ENCODE assay signal across 13 cellular contexts in the genomic region with DNA sequence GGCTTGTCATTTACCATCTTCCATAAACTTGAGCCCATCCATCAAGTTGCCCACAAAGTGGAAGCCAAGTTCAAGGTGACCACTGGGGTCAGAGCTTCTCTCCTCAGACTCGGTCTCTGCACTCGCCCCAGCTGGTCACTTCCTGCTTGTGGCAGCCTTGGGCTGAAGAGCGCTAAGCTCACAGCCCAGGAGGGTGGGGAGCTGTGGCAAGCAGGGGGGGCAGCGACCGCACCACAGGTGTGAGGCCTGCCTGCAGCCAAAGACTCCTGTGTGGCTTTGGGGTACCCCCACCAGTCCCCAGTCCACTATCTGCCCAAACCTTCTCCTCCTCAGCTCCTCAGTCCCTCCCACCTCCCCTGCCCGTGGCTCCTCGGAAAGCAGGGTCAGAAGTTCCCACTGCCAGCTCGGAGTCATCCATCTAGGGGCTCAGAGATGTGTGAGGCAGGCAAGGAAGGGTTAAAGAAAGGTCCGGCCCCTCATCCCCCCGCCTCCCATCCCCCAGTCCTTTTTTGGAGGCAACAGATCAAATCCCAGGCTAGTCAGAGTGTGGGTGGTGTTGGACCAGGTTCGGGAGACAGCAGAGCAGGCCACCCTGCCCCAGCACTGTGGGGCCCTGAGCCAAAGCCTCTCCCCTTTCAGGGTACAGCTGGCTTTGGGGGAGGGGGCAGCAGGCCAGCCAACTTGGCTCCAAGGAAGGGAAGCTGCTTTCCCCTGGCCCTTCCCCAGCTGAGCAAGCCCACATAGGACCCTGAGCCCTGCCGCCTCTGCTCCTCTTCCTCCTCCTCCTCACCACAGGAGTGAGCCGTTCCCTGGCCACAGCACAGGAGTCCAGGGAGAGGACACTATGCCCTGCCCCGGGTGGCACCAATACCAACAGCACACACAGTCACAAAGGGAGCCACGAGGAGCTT. TPM values are rescaled to one million over a fixed set of nuclear protein-coding genes. Genes with fewer than 3 reads are reported as not detected.
A peak's percentile ranks its signal among the peaks of the same experiment; 100 is the strongest.
DNase-seq lines count a peak whose midpoint lies in the region; ATAC-seq, FAIRE-seq and TF ChIP-seq lines count a peak whose summit lies in the region.
"Had no signal": no experiment of that assay in that cellular context is flagged by ENCODE, and none has a peak within 500 bp of the region (broad histone marks: within the 10 kb centered on the region; RNA-seq: fewer than 3 reads in every experiment).

No MANE protein-coding gene starts in this region.

- CTCF ChIA-PET in PC-9 (lab: Charles Lee) = no interaction called here

- TF ChIP-seq CTCF in astrocyte (IDR thresholded peaks at IDR 0.05; ENCODE audit: insufficient read depth, low read depth, low read length) (no peak), psoas muscle (IDR thresholded peaks at IDR 0.05) (no peak), PC-9 (conservative IDR thresholded peaks at IDR 0.05) (no peak)

- H3K27ac ChIP-seq in GM23248 (peak overlapping the region; percentile 76), astrocyte (ENCODE audit: low read depth, low read length) (peak overlapping the region; percentile 56), psoas muscle (peak overlapping the region; percentile 87), PC-9 (no peak overlapping the region)
- H3K27ac ChIP-seq: SJSA1 had no signal

- H3K9me3 ChIP-seq in GM23248 (ENCODE audit: low read depth) (no peaks in the 10 kb centered on the region), astrocyte (ENCODE audit: insufficient read depth, low read depth, low read length) (no peaks in the 10 kb centered on the region), psoas muscle (no peaks in the 10 kb centered on the region), PC-9 (ENCODE audit: insufficient read depth, low read depth) (no peaks in the 10 kb centered on the region)
- H3K9me3 ChIP-seq: body of pancreas, Caco-2, SJSA1 had no signal

- H3F3A ChIP-seq in GM23248 (ENCODE audit: insufficient read depth) = peaks cover 23% of the 10 kb centered on the region
- peaks cover 28% of the 10 kb centered on the region; the same call in 1 of the 2 replicates for H3F3A ChIP-seq in PC-9 (ENCODE audit: insufficient read depth, low read depth)

- peaks cover 13% of the 10 kb centered on the region for H3K36me3 Mint-ChIP-seq in astrocyte (ENCODE audit: low read depth, unreplicated experiment)

- no TSS peak for BruUV-seq in PC-9 (replicated peaks; lab: Mats Ljungman, UMichigan)

- H2AFZ ChIP-seq in GM23248 = no peak overlapping the region
- no peak overlapping the region for H2AFZ ChIP-seq in astrocyte (ENCODE audit: low read depth, low read length)
- no peak overlapping the region for H2AFZ ChIP-seq in PC-9

- no peaks in the 10 kb centered on the region for H3K36me3 ChIP-seq in GM23248 (ENCODE audit: low read depth)
- peaks cover 7% of the 10 kb centered on the region for H3K36me3 ChIP-seq in astrocyte (ENCODE audit: insufficient read depth, low read length)
- peaks cover 0 to 33% of the 10 kb centered on the region in 2 donors for H3K36me3 ChIP-seq in psoas muscle (ENCODE audit: insufficient read depth in 1 of 2, low read depth in 1 of 2)
- peaks cover 4% of the 10 kb centered on the region; the same call in 1 of the 2 replicates for H3K36me3 ChIP-seq in PC-9 (ENCODE audit: low read depth)

- H3K9me2 ChIP-seq in GM23248 (ENCODE audit: insufficient read depth) (no peaks in the 10 kb centered on the region), PC-9 (ENCODE audit: insufficient read depth) (no peaks in the 10 kb centered on the region)

- H3K27me3 Mint-ChIP-seq in astrocyte (ENCODE audit: low read depth, unreplicated experiment) = no peaks in the 10 kb centered on the region

- H3K27me3 ChIP-seq in GM23248 (replicated peaks; ENCODE audit: insufficient read depth) (no peaks in the 10 kb centered on the region), astrocyte (ENCODE audit: insufficient read depth, low read length) (no peaks in the 10 kb centered on the region), psoas muscle (ENCODE audit: insufficient read depth in 3 of 3, low read length in 2 of 3) (no peaks in the 10 kb centered on the region), PC-9 (ENCODE audit: insufficient read depth, low read depth) (no peaks in the 10 kb centered on the region)
- H3K27me3 ChIP-seq: body of pancreas, SJSA1 had no signal

- intact Hi-C loops in left ventricle myocardium superior (cut with micrococcal nuclease) (no loop called here), psoas muscle (cut with DNase I) (loop anchor here (5.0 to 10.0 kb wide), 3 partner anchors 69 to 276 kb away; no protein-coding TSS in a partner anchor), PC-9 (cut with micrococcal nuclease; ENCODE audit: unreplicated experiment) (no loop called here)

- H3K4me3 Mint-ChIP-seq in astrocyte (ENCODE audit: unreplicated experiment) = no peak overlapping the region

- H3K4me2 ChIP-seq in GM23248 (ENCODE audit: unreplicated experiment) = peak overlapping the region; percentile 37
- peak overlapping the region; percentile 61 for H3K4me2 ChIP-seq in astrocyte (ENCODE audit: low read length)
- H3K4me2 ChIP-seq in PC-9 = no peak overlapping the region

- no peaks in the 10 kb centered on the region for H3K79me2 ChIP-seq in GM23248 (ENCODE audit: insufficient read depth)
- no peaks in the 10 kb centered on the region for H3K79me2 ChIP-seq in astrocyte (ENCODE audit: insufficient read depth, low read length)
- no peaks in the 10 kb centered on the region for H3K79me2 ChIP-seq in PC-9 (ENCODE audit: low read depth)

- no peak overlapping the region for H3K27ac Mint-ChIP-seq in astrocyte (ENCODE audit: unreplicated experiment)

- POLR2A ChIA-PET in PC-9 (lab: Charles Lee; ENCODE audit: unreplicated experiment) = interaction anchor here (0.8 kb wide), 1 partner anchor 16 kb away, joined by 14 read pairs; no protein-coding TSS in a partner anchor

- in situ Hi-C loops in GM23248 (cut with MboI) = no loop called here

- FAIRE-seq in astrocyte (lab: Jason Lieb, UNC) = no peak

- H3K9me3 Mint-ChIP-seq in astrocyte (ENCODE audit: unreplicated experiment) = no peaks in the 10 kb centered on the region

- peaks cover 44% of the 10 kb centered on the region for H3K4me1 ChIP-seq in GM23248 (ENCODE audit: insufficient read depth)
- peaks cover 45% of the 10 kb centered on the region for H3K4me1 ChIP-seq in astrocyte (ENCODE audit: insufficient read depth, low read length)
- peaks cover 85% of the 10 kb centered on the region for H3K4me1 ChIP-seq in psoas muscle
- H3K4me1 ChIP-seq in PC-9 (replicated peaks; ENCODE audit: insufficient read depth) = peaks cover 39% of the 10 kb centered on the region

- ATAC-seq in left ventricle myocardium superior = peak; percentile 49
- peak; percentile 43 to 49 (median 47) for ATAC-seq in psoas muscle
- ATAC-seq in HG03521 (IDR thresholded peaks at IDR 0.05; ENCODE audit: unreplicated experiment) = no peak
- no peak for ATAC-seq in HG02938 (IDR thresholded peaks at IDR 0.05; ENCODE audit: unreplicated experiment)
- ATAC-seq: body of pancreas had no signal

- peak overlapping the region; percentile 55 for H3K9ac ChIP-seq in GM23248
- H3K9ac ChIP-seq in astrocyte (ENCODE audit: low read length) = peak overlapping the region; percentile 39

- H4K20me1 ChIP-seq in GM23248 (ENCODE audit: insufficient read depth) (no peaks in the 10 kb centered on the region), astrocyte (ENCODE audit: insufficient read depth, low read length) (peaks cover 4% of the 10 kb centered on the region), PC-9 (ENCODE audit: insufficient read depth) (no peaks in the 10 kb centered on the region)

- DNase-seq in GM23248 (peak; percentile 51), astrocyte (ENCODE audit: low read depth) (no peak), left ventricle myocardium superior (peak; percentile 69), psoas muscle (peak; percentile 85 to 95), SKM-1 (lab: John Stamatoyannopoulos, UW; ENCODE audit: unreplicated experiment) (no peak), PC-9 (no peak)
- DNase-seq: Caco-2, NCI-H2171 had no signal

- H3K4me1 Mint-ChIP-seq in astrocyte (ENCODE audit: low read depth, unreplicated experiment) = peaks cover 13% of the 10 kb centered on the region

- 21 to 23% methylated on average over 14 to 15 of the region's 15 CpGs for WGBS in GM23248 (ENCODE audit: low coverage in 1 of 2, low lambda C conversion rate in 2 of 2, missing lambda C conversion rate in 2 of 2), 2 experiments
- 19 to 27% (median 23%) methylated on average over 14 to 15 of the region's 15 CpGs for WGBS in psoas muscle, 3 donors

- peak overlapping the region; percentile 24; the same call in 1 of the 2 replicates for H3K4me3 ChIP-seq in GM23248
- no peak overlapping the region for H3K4me3 ChIP-seq in astrocyte (ENCODE audit: insufficient read depth, low read depth, low read length)
- no peak overlapping the region for H3K4me3 ChIP-seq in psoas muscle
- H3K4me3 ChIP-seq in PC-9 = no peak overlapping the region
- H3K4me3 ChIP-seq: body of pancreas, SJSA1 had no signal

RNA-seq across cellular contexts. Expression of a gene that starts 3.2 kb away (rescaled TPM):
- total RNA-seq in GM23248 (2014; rRNA removed; shearing (Covaris generic)) = not detected in 2 replicates
- 0.13 TPM in 1 of 2 replicates, not detected in the other for polyA plus RNA-seq in GM23248 (2016; fragmentation: Nextera tagmentation; extraction: Ambion mirVana)
- total RNA-seq in astrocyte = not detected in 2 replicates
- not detected for total RNA-seq in left ventricle myocardium superior
- 10 to 100 TPM in 2 of 4 donors, under 1 TPM in 2; 0.30 to 39.8 (median 19.4) TPM for total RNA-seq in psoas muscle
- 10 to 100 TPM in 1 of 3 donors, 1 to 10 TPM in 2; 3.4 to 46.2 (median 3.9) TPM for polyA plus RNA-seq in psoas muscle
- total RNA-seq in PC-9 (2021) = not detected in 2 replicates
- total RNA-seq: Caco-2, H4, SJSA1 had no signal

RNA-seq across cellular contexts. Expression of a gene that starts 35.7 kb away (rescaled TPM):
- total RNA-seq in GM23248 (2014; rRNA removed; shearing (Covaris generic)) = 35.3 and 37.3 TPM in 2 replicates
- polyA plus RNA-seq in GM23248 (2016; fragmentation: Nextera tagmentation; extraction: Ambion mirVana) (33.6 and 35.2 TPM in 2 replicates), psoas muscle (100 to 1,000 TPM in 1 of 3 donors, 10 to 100 TPM in 2; 51.1 to 115 (median 55.9) TPM)
- total RNA-seq in astrocyte (49.2 and 56.4 TPM in 2 replicates), left ventricle myocardium superior (56.9 TPM), psoas muscle (100 to 1,000 TPM in 2 of 4 donors, 10 to 100 TPM in 2; 56.3 to 120 (median 87.9) TPM), PC-9 (2021) (67.1 and 67.2 TPM in 2 replicates)

RNA-seq across cellular contexts. Expression of a gene that starts 37.9 kb away (rescaled TPM):
- 103 and 116 TPM in 2 replicates for total RNA-seq in GM23248 (2014; rRNA removed; shearing (Covaris generic))
- polyA plus RNA-seq in GM23248 (2016; fragmentation: Nextera tagmentation; extraction: Ambion mirVana) (102 and 106 TPM in 2 replicates), psoas muscle (100 to 1,000 TPM; 168 to 392 (median 234) TPM)
- total RNA-seq in astrocyte (129 and 134 TPM in 2 replicates), left ventricle myocardium superior (83.4 TPM), psoas muscle (100 to 1,000 TPM; 137 to 253 (median 220) TPM), PC-9 (2021) (93.2 and 130 TPM in 2 replicates)

RNA-seq across cellular contexts. Expression of a gene that starts 44.3 kb away (rescaled TPM):
- total RNA-seq in GM23248 (2014; rRNA removed; shearing (Covaris generic)) = 33.3 and 36.2 TPM in 2 replicates
- polyA plus RNA-seq in GM23248 (2016; fragmentation: Nextera tagmentation; extraction: Ambion mirVana) (15.8 and 16.4 TPM in 2 replicates), psoas muscle (10 to 100 TPM in 2 of 3 donors, 1 to 10 TPM in 1; 9.5 to 60.0 (median 29.0) TPM)
- total RNA-seq in astrocyte (16.7 and 20.4 TPM in 2 replicates), left ventricle myocardium superior (98.1 TPM), psoas muscle (10 to 100 TPM; 39.5 to 55.1 (median 42.9) TPM), PC-9 (2021) (11.4 and 13.9 TPM in 2 replicates)

RNA-seq across cellular contexts. Expression of a gene that starts 55.7 kb away (rescaled TPM):
- not detected in 2 replicates for total RNA-seq in GM23248 (2014; rRNA removed; shearing (Covaris generic))
- 0.09 and 0.21 TPM in 2 replicates for polyA plus RNA-seq in GM23248 (2016; fragmentation: Nextera tagmentation; extraction: Ambion mirVana)
- total RNA-seq in astrocyte = not detected in 2 replicates
- 0.52 TPM for total RNA-seq in left ventricle myocardium superior
- under 1 TPM in 2 of 4 donors, not detected in 2; 0.24 to 0.32 TPM for total RNA-seq in psoas muscle
- under 1 TPM in 2 of 3 donors, not detected in 1; 0.03 to 0.06 TPM for polyA plus RNA-seq in psoas muscle
- 0.35 and 0.55 TPM in 2 replicates for total RNA-seq in PC-9 (2021)
- total RNA-seq: Caco-2, H4, SJSA1 had no signal

Comparison
In these comparisons a context has a peak if more than half of its experiments do, and no peak if none do; other contexts are left out.
1. DNase-seq: peak in GM23248 (single experiment), left ventricle myocardium superior (single experiment) and psoas muscle (2 of 2); none in astrocyte (single experiment), SKM-1 (single experiment) and PC-9 (0 of 2).
2. ATAC-seq: peak in left ventricle myocardium superior (single experiment) and psoas muscle (4 of 4); none in HG03521 (single experiment) and HG02938 (single experiment).
3. intact Hi-C loops: an anchor here in psoas muscle (5.0 to 10.0 kb wide); none called in left ventricle myocardium superior and PC-9.